In genomic region chr5:67816456-67816855, GRCh38 we compare ENCODE assay signal across 1 cellular context.
TF ChIP-seq lines count a peak whose summit lies in the region.

No MANE protein-coding gene starts in this region.

TF ChIP-seq in H1, 55 proteins besides CTCF, POLR2A, EP300 and RAD21 (continued from another document):
- TF ChIP-seq RFX5 (IDR thresholded peaks at IDR 0.05; ENCODE audit: borderline replicate concordance, low read depth, low read length) (no peak), HDAC2 (IDR thresholded peaks at IDR 0.05; ENCODE audit: borderline replicate concordance in 1 of 2, low read depth in 2 of 2, low read length in 2 of 2) (no peak), ATF2 (IDR thresholded peaks at IDR 0.05; ENCODE audit: low read length) (no peak)
TF ChIP-seq in H1: peak in this region for 0.
